Comparison of ENCODE assay signal across 1 cellular context in the genomic region with DNA sequence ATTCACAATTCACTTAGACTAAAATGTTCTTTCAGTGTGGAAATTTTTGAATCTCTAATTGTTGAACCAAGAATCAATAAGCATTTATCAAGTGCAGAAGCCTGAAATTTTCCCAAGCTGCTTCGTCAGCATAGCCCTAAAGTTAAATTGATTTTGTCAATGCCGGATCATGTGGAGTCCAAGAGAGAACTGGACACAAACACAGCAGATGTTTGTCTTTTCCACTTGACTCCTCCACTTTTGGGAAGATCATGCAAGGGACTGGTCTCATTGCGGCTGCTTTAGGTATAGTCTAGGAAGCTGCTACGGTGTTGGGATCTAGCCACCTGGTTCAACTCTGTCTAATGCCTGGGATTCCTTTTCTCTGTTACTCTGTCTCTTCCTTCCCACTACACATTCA.
TF ChIP-seq lines count a peak whose summit lies in the region.

No MANE protein-coding gene starts in this region.

TF ChIP-seq in HepG2, 621 proteins besides CTCF, POLR2A, EP300 and RAD21 (continued from another document):
- TF ChIP-seq, protein P1, sequence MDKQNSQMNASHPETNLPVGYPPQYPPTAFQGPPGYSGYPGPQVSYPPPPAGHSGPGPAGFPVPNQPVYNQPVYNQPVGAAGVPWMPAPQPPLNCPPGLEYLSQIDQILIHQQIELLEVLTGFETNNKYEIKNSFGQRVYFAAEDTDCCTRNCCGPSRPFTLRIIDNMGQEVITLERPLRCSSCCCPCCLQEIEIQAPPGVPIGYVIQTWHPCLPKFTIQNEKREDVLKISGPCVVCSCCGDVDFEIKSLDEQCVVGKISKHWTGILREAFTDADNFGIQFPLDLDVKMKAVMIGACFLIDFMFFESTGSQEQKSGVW (CRISPR knock-in tag; IDR thresholded peaks at IDR 0.05; ENCODE audit: borderline replicate concordance) = no peak
- no peak for TF ChIP-seq ZNF253 (CRISPR knock-in tag; IDR thresholded peaks at IDR 0.05; ENCODE audit: borderline replicate concordance)
- TF ChIP-seq NBN (conservative IDR thresholded peaks at IDR 0.05) = no peak
- no peak for TF ChIP-seq ZNF552 (CRISPR knock-in tag; IDR thresholded peaks at IDR 0.05; ENCODE audit: borderline replicate concordance)
- no peak for TF ChIP-seq ZNF841 (CRISPR knock-in tag; IDR thresholded peaks at IDR 0.05; ENCODE audit: borderline replicate concordance)
- TF ChIP-seq ZNF780A (CRISPR knock-in tag; IDR thresholded peaks at IDR 0.05) = no peak
- TF ChIP-seq, protein P2, sequence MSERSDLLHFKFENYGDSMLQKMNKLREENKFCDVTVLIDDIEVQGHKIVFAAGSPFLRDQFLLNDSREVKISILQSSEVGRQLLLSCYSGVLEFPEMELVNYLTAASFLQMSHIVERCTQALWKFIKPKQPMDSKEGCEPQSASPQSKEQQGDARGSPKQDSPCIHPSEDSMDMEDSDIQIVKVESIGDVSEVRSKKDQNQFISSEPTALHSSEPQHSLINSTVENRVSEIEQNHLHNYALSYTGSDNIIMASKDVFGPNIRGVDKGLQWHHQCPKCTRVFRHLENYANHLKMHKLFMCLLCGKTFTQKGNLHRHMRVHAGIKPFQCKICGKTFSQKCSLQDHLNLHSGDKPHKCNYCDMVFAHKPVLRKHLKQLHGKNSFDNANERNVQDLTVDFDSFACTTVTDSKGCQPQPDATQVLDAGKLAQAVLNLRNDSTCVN (CRISPR knock-in tag; IDR thresholded peaks at IDR 0.05; ENCODE audit: borderline replicate concordance) = no peak
- no peak for TF ChIP-seq GATA4 (IDR thresholded peaks at IDR 0.05; ENCODE audit: borderline replicate concordance, low read depth)
- no peak for TF ChIP-seq ZNF782 (CRISPR knock-in tag; IDR thresholded peaks at IDR 0.05; ENCODE audit: borderline replicate concordance)
- TF ChIP-seq ZNF775 (CRISPR knock-in tag; IDR thresholded peaks at IDR 0.05; ENCODE audit: borderline replicate concordance) = no peak
- TF ChIP-seq PCBP1 (IDR thresholded peaks at IDR 0.05; ENCODE audit: borderline replicate concordance, low read depth, low read length) = no peak
- no peak for TF ChIP-seq RFX3 (CRISPR knock-in tag; IDR thresholded peaks at IDR 0.05)
TF ChIP-seq in HepG2: peak in this region for 0.
